ENCODE assay signal across 10 cellular contexts in genomic region chr6:111841822-111842221, GRCh38. TPM values are rescaled to one million over a fixed set of nuclear protein-coding genes. Genes with fewer than 3 reads are reported as not detected.
DNase-seq lines count a peak whose midpoint lies in the region; ATAC-seq and TF ChIP-seq lines count a peak whose summit lies in the region.
"Had no signal": no experiment of that assay in that cellular context is flagged by ENCODE, and none has a peak within 500 bp of the region (broad histone marks: within the 10 kb centered on the region; RNA-seq: fewer than 3 reads in every experiment).

No MANE protein-coding gene starts in this region.

- POLR2A ChIA-PET in activated CD8-positive, alpha-beta T cell treated with anti-CD3 and anti-CD28 coated beads, Interleukin-2, amount 10 ng/mL, durations not matched to agents 7 days and 5 days (lab: Charles Lee), result no interaction called here
- POLR2A ChIA-PET in WTC11 (lab: Charles Lee), result no interaction called here

- no peaks in the 10 kb centered on the region for H3K9me3 Mint-ChIP-seq in activated CD8-positive, alpha-beta T cell treated with anti-CD3 and anti-CD28 coated beads, Interleukin-2, amount 10 ng/mL, durations not matched to agents 7 days and 5 days (ENCODE audit: insufficient read depth)
- H3K9me3 Mint-ChIP-seq in WTC11, result no peaks in the 10 kb centered on the region
- H3K9me3 Mint-ChIP-seq: memory B cell had no signal

- ATAC-seq in activated CD8-positive, alpha-beta T cell treated with anti-CD3 and anti-CD28 coated beads, Interleukin-2, amount 10 ng/mL, durations not matched to agents 7 days and 5 days, result peak; percentile 2
- ATAC-seq in HG03565 (IDR thresholded peaks at IDR 0.05; ENCODE audit: unreplicated experiment) (no peak), HG02970 (IDR thresholded peaks at IDR 0.05; ENCODE audit: low FRiP score, unreplicated experiment) (no peak), WTC11 (no peak)

- peaks cover 47% of the 10 kb centered on the region for H3K36me3 Mint-ChIP-seq in activated CD8-positive, alpha-beta T cell treated with anti-CD3 and anti-CD28 coated beads, Interleukin-2, amount 10 ng/mL, durations not matched to agents 7 days and 5 days (ENCODE audit: low read depth)
- no peaks in the 10 kb centered on the region for H3K36me3 Mint-ChIP-seq in WTC11

- no peaks in the 10 kb centered on the region for H3K27me3 ChIP-seq in kidney epithelial cell (ENCODE audit: control insufficient read depth, insufficient read depth, low read length)
- H3K27me3 ChIP-seq: adrenal gland had no signal

- no peaks in the 10 kb centered on the region for H3K27me3 Mint-ChIP-seq in activated CD8-positive, alpha-beta T cell treated with anti-CD3 and anti-CD28 coated beads, Interleukin-2, amount 10 ng/mL, durations not matched to agents 7 days and 5 days (ENCODE audit: low read depth)
- H3K27me3 Mint-ChIP-seq in WTC11 (ENCODE audit: low read depth), result no peaks in the 10 kb centered on the region; the same call in 1 of the 2 replicates
- H3K27me3 Mint-ChIP-seq: memory B cell had no signal

- no peaks in the 10 kb centered on the region for H3K36me3 ChIP-seq in kidney epithelial cell (ENCODE audit: control insufficient read depth, insufficient read depth, low read length)
- H3K36me3 ChIP-seq: adrenal gland had no signal

- H3K4me1 Mint-ChIP-seq in activated CD8-positive, alpha-beta T cell treated with anti-CD3 and anti-CD28 coated beads, Interleukin-2, amount 10 ng/mL, durations not matched to agents 7 days and 5 days (ENCODE audit: low read depth), result no peaks in the 10 kb centered on the region
- peaks cover 27% of the 10 kb centered on the region; the same call in 1 of the 2 replicates for H3K4me1 Mint-ChIP-seq in WTC11

- peak; percentile 47 for DNase-seq in AG10803 (ENCODE audit: low read depth)
- peak; percentile 85 for DNase-seq in HT1080 (ENCODE audit: low read depth)
- peak; percentile 77 for DNase-seq in activated CD8-positive, alpha-beta T cell treated with anti-CD3 and anti-CD28 coated beads, Interleukin-2, amount 10 ng/mL, durations not matched to agents 7 days and 5 days
- DNase-seq in kidney epithelial cell (ENCODE audit: low read depth), result peak; percentile 28
- DNase-seq in WTC11 (ENCODE audit: low spot score), result no peak
- no peak for DNase-seq in GM13977 (ENCODE audit: low spot score)

- TF ChIP-seq CTCF in AG10803 (conservative IDR thresholded peaks at IDR 0.05; ENCODE audit: low read length) (no peak), kidney epithelial cell (IDR thresholded peaks at IDR 0.05; ENCODE audit: insufficient read depth, low read length, poor library complexity, severe bottlenecking) (no peak), WTC11 (IDR thresholded peaks at IDR 0.05) (no peak), GM13977 (IDR thresholded peaks at IDR 0.05; ENCODE audit: extremely low read depth, insufficient read depth, missing control alignments) (no peak)

- H3K27ac Mint-ChIP-seq in activated CD8-positive, alpha-beta T cell treated with anti-CD3 and anti-CD28 coated beads, Interleukin-2, amount 10 ng/mL, durations not matched to agents 7 days and 5 days, result no peak overlapping the region
- no peak overlapping the region for H3K27ac Mint-ChIP-seq in WTC11
- H3K27ac Mint-ChIP-seq: memory B cell had no signal

- CTCF ChIA-PET in activated CD8-positive, alpha-beta T cell treated with anti-CD3 and anti-CD28 coated beads, Interleukin-2, amount 10 ng/mL, durations not matched to agents 7 days and 5 days (lab: Charles Lee), result interaction anchor here (6.7 kb wide), 1 partner anchor 17 kb away, joined by 46 read pairs; no protein-coding TSS in a partner anchor
- CTCF ChIA-PET in WTC11 (lab: Charles Lee), result no interaction called here

- H3K4me3 ChIP-seq in AG10803 (ENCODE audit: low read length) (no peak overlapping the region), kidney epithelial cell (ENCODE audit: low read depth, low read length) (no peak overlapping the region)
- H3K4me3 ChIP-seq: adrenal gland had no signal

- in situ Hi-C loops in GM13977 (cut with MboI; ENCODE audit: low pct_unique_long_range_greater_than_20kb, low sequenced_read_pairs, unreplicated experiment), result no loop called here

- no peak overlapping the region for H3K4me3 Mint-ChIP-seq in activated CD8-positive, alpha-beta T cell treated with anti-CD3 and anti-CD28 coated beads, Interleukin-2, amount 10 ng/mL, durations not matched to agents 7 days and 5 days
- no peak overlapping the region for H3K4me3 Mint-ChIP-seq in WTC11
- H3K4me3 Mint-ChIP-seq: memory B cell had no signal

TF ChIP-seq in WTC11, 78 proteins besides CTCF, POLR2A, EP300 and RAD21:
- TF ChIP-seq FOXJ3 (CRISPR knock-in tag; IDR thresholded peaks at IDR 0.05; ENCODE audit: borderline replicate concordance) (no peak), TEAD1 (CRISPR knock-in tag; IDR thresholded peaks at IDR 0.05) (no peak), ESRRA (CRISPR knock-in tag; IDR thresholded peaks at IDR 0.05; ENCODE audit: borderline replicate concordance) (no peak), HMGXB4 (CRISPR knock-in tag; IDR thresholded peaks at IDR 0.05) (no peak), GTF2I (CRISPR knock-in tag; conservative IDR thresholded peaks at IDR 0.05) (no peak), PRDM15 (CRISPR knock-in tag; IDR thresholded peaks at IDR 0.05) (no peak), PREB (CRISPR knock-in tag; IDR thresholded peaks at IDR 0.05; ENCODE audit: borderline replicate concordance) (no peak), FOXK1 (CRISPR knock-in tag; IDR thresholded peaks at IDR 0.05) (no peak), ZNF396 (CRISPR knock-in tag; IDR thresholded peaks at IDR 0.05; ENCODE audit: borderline replicate concordance) (no peak), TCF7 (CRISPR knock-in tag; IDR thresholded peaks at IDR 0.05; ENCODE audit: low read depth) (no peak), ZNF121 (CRISPR knock-in tag; IDR thresholded peaks at IDR 0.05) (no peak), SOX15 (CRISPR knock-in tag; IDR thresholded peaks at IDR 0.05) (no peak), CDX4 (CRISPR knock-in tag; IDR thresholded peaks at IDR 0.05; ENCODE audit: borderline replicate concordance) (no peak), NR3C1 (CRISPR knock-in tag; conservative IDR thresholded peaks at IDR 0.05; ENCODE audit: low read depth) (no peak)

RNA-seq across cellular contexts. Expression of gene FYN, which starts 31.4 kb away (rescaled TPM):
- 50.2 and 54.8 TPM in 2 replicates for total RNA-seq in HT1080 (2014; rRNA removed; shearing (Covaris generic))
- polyA plus RNA-seq in HT1080 (2015; cell fraction: cytosol; rRNA removed), result 76.1 and 85.4 TPM in 2 replicates
- polyA plus RNA-seq in HT1080 (2015; cell fraction: nucleus; rRNA removed), result 88.9 and 93.9 TPM in 2 replicates
- 100 to 1,000 TPM; 148 to 154 TPM for total RNA-seq in activated CD8-positive, alpha-beta T cell treated with anti-CD3 and anti-CD28 coated beads, Interleukin-2, amount 10 ng/mL, durations not matched to agents 7 days and 5 days
- total RNA-seq in kidney epithelial cell (122 and 133 TPM in 2 replicates), WTC11 (2021) (57.1 to 63.9 TPM (median 59.0 TPM) in 3 replicates)

Comparison
In these comparisons a context has a peak if more than half of its experiments do, and no peak if none do; other contexts are left out.
1. DNase-seq: peak in AG10803 (single experiment), HT1080 (single experiment), activated CD8-positive, alpha-beta T cell treated with anti-CD3 and anti-CD28 coated beads, Interleukin-2, amount 10 ng/mL, durations not matched to agents 7 days and 5 days (single experiment) and kidney epithelial cell (single experiment); none in WTC11 (single experiment) and GM13977 (single experiment).